ENCODE assay signal across 13 cellular contexts in genomic region chr19:4519521-4520277, GRCh38. TPM values are rescaled to one million over a fixed set of nuclear protein-coding genes. Genes with fewer than 3 reads are reported as not detected.
DNase-seq lines count a peak whose midpoint lies in the region; ATAC-seq and TF ChIP-seq lines count a peak whose summit lies in the region.
"Had no signal": no experiment of that assay in that cellular context is flagged by ENCODE, and none has a peak within 500 bp of the region (broad histone marks: within the 10 kb centered on the region; RNA-seq: fewer than 3 reads in every experiment).

No MANE protein-coding gene starts in this region.

- peak overlapping the region; percentile 74 for H3K27ac Mint-ChIP-seq in nephron progenitor cell
- H3K27ac Mint-ChIP-seq: activated CD4-positive, alpha-beta T cell treated with anti-CD3 and anti-CD28 coated beads, Interleukin-2, amount 10 ng/mL, durations not matched to agents 24 days and 14 days; activated naive CD4-positive, alpha-beta T cell treated with anti-CD3 and anti-CD28 coated beads for 36 hours; stimulated activated naive CD8-positive, alpha-beta T cell treated with anti-CD3 and anti-CD28 coated beads, Interleukin-15, Interleukin-2, amounts not matched to agents 100 ng/mL and 50 ng/mL, for 24 hours had no signal

- no peak for TF ChIP-seq CTCF in nephron progenitor cell (IDR thresholded peaks at IDR 0.05)

- peaks cover 8% of the 10 kb centered on the region for H3K27me3 Mint-ChIP-seq in nephron progenitor cell (ENCODE audit: low read depth, poor library complexity)

- no peak overlapping the region for H3K4me3 Mint-ChIP-seq in nephron progenitor cell
- H3K4me3 Mint-ChIP-seq: activated CD4-positive, alpha-beta T cell treated with anti-CD3 and anti-CD28 coated beads, Interleukin-2, amount 10 ng/mL, durations not matched to agents 24 days and 14 days; activated naive CD4-positive, alpha-beta T cell treated with anti-CD3 and anti-CD28 coated beads for 36 hours; stimulated activated naive CD8-positive, alpha-beta T cell treated with anti-CD3 and anti-CD28 coated beads, Interleukin-15, Interleukin-2, amounts not matched to agents 100 ng/mL and 50 ng/mL, for 24 hours had no signal

- DNase-seq in HT1080 (ENCODE audit: low read depth) = peak; percentile 30
- DNase-seq in epithelial cell of prostate (ENCODE audit: low read depth, low spot score) = no peak
- DNase-seq in nephron progenitor cell = no peak
- no peak for DNase-seq in T1000 (lab: John Stamatoyannopoulos, UW)
- DNase-seq in COLO829 (ENCODE audit: low spot score) = no peak
- DNase-seq: activated CD4-positive, alpha-beta T cell treated with anti-CD3 and anti-CD28 coated beads, Interleukin-2, amount 10 ng/mL, durations not matched to agents 24 days and 14 days; activated naive CD4-positive, alpha-beta T cell treated with anti-CD3 and anti-CD28 coated beads for 36 hours; BE2C; naive B cell; NCI-H510A treated with DMSO at 0.1 percent for 48 hours had no signal

- H3K36me3 Mint-ChIP-seq in nephron progenitor cell (ENCODE audit: low read depth) = no peaks in the 10 kb centered on the region
- H3K36me3 Mint-ChIP-seq: naive B cell had no signal

- no peak for ATAC-seq in GM21528 (IDR thresholded peaks at IDR 0.05; ENCODE audit: low FRiP score, unreplicated experiment)

- H3K27ac ChIP-seq in epithelial cell of prostate = peak overlapping the region; percentile 75
- H3K27ac ChIP-seq: SK-N-MC had no signal

- peaks cover 3% of the 10 kb centered on the region for H3K9me3 Mint-ChIP-seq in nephron progenitor cell
- H3K9me3 Mint-ChIP-seq: activated CD4-positive, alpha-beta T cell treated with anti-CD3 and anti-CD28 coated beads, Interleukin-2, amount 10 ng/mL, durations not matched to agents 24 days and 14 days; activated naive CD4-positive, alpha-beta T cell treated with anti-CD3 and anti-CD28 coated beads for 36 hours; stimulated activated naive CD8-positive, alpha-beta T cell treated with anti-CD3 and anti-CD28 coated beads, Interleukin-15, Interleukin-2, amounts not matched to agents 100 ng/mL and 50 ng/mL, for 24 hours had no signal

- peaks cover 5% of the 10 kb centered on the region for H3K4me1 Mint-ChIP-seq in nephron progenitor cell
- H3K4me1 Mint-ChIP-seq: activated CD4-positive, alpha-beta T cell treated with anti-CD3 and anti-CD28 coated beads, Interleukin-2, amount 10 ng/mL, durations not matched to agents 24 days and 14 days; naive B cell had no signal

RNA-seq across cellular contexts. Expression of gene PLIN4, which starts 1.4 kb away (rescaled TPM):
- total RNA-seq in HT1080 (2014; rRNA removed; shearing (Covaris generic)) = 0.03 and 0.06 TPM in 2 replicates
- polyA plus RNA-seq in HT1080 (2015; cell fraction: cytosol; rRNA removed) = 0.18 and 0.29 TPM in 2 replicates
- 0.61 and 0.77 TPM in 2 replicates for polyA plus RNA-seq in HT1080 (2015; cell fraction: nucleus; rRNA removed)
- total RNA-seq: activated CD4-positive, alpha-beta T cell treated with anti-CD3 and anti-CD28 coated beads, Interleukin-2, amount 10 ng/mL, durations not matched to agents 24 days and 14 days; activated naive CD4-positive, alpha-beta T cell treated with anti-CD3 and anti-CD28 coated beads for 36 hours had no signal

RNA-seq across cellular contexts. Expression of gene PLIN5, which starts 15.3 kb away (rescaled TPM):
- total RNA-seq in HT1080 (2014; rRNA removed; shearing (Covaris generic)) = not detected in 2 replicates
- polyA plus RNA-seq in HT1080 (2015; cell fraction: cytosol; rRNA removed) = not detected in 2 replicates
- polyA plus RNA-seq in HT1080 (2015; cell fraction: nucleus; rRNA removed) = not detected in 2 replicates
- total RNA-seq: activated CD4-positive, alpha-beta T cell treated with anti-CD3 and anti-CD28 coated beads, Interleukin-2, amount 10 ng/mL, durations not matched to agents 24 days and 14 days had no signal

RNA-seq across cellular contexts. Expression of gene LRG1, which starts 20.1 kb away (rescaled TPM):
- total RNA-seq in HT1080 (2014; rRNA removed; shearing (Covaris generic)) = not detected in 2 replicates
- polyA plus RNA-seq in HT1080 (2015; cell fraction: cytosol; rRNA removed) = 0.02 and 0.08 TPM in 2 replicates
- polyA plus RNA-seq in HT1080 (2015; cell fraction: nucleus; rRNA removed) = 0.16 and 0.25 TPM in 2 replicates

RNA-seq across cellular contexts. Expression of gene SEMA6B, which starts 39.8 kb away (rescaled TPM):
- total RNA-seq in HT1080 (2014; rRNA removed; shearing (Covaris generic)) = 11.9 and 13.9 TPM in 2 replicates
- 21.5 and 25.3 TPM in 2 replicates for polyA plus RNA-seq in HT1080 (2015; cell fraction: cytosol; rRNA removed)
- 16.0 and 20.8 TPM in 2 replicates for polyA plus RNA-seq in HT1080 (2015; cell fraction: nucleus; rRNA removed)
- total RNA-seq: activated CD4-positive, alpha-beta T cell treated with anti-CD3 and anti-CD28 coated beads, Interleukin-2, amount 10 ng/mL, durations not matched to agents 24 days and 14 days had no signal

RNA-seq across cellular contexts. Expression of gene HDGFL2, which starts 47.6 kb away (rescaled TPM):
- total RNA-seq in HT1080 (2014; rRNA removed; shearing (Covaris generic)) = 21.4 and 26.4 TPM in 2 replicates
- 40.6 and 45.7 TPM in 2 replicates for polyA plus RNA-seq in HT1080 (2015; cell fraction: cytosol; rRNA removed)
- polyA plus RNA-seq in HT1080 (2015; cell fraction: nucleus; rRNA removed) = 66.1 and 68.7 TPM in 2 replicates
